7 cellular contexts compared by ENCODE assay signal in genomic region chr6:7991992-7992815, GRCh38.
DNase-seq lines count a peak whose midpoint lies in the region; ATAC-seq and TF ChIP-seq lines count a peak whose summit lies in the region.

No MANE protein-coding gene starts in this region.

- H3K4me1 ChIP-seq in lower lobe of right lung, result peaks cover 18% of the 10 kb centered on the region

- peak overlapping the region; percentile 48 for H3K27ac ChIP-seq in lower lobe of right lung

- DNase-seq in GM13977 (ENCODE audit: low spot score), result peak; percentile 78
- peak; percentile 33 for DNase-seq in HEK293T (ENCODE audit: extremely low spot score)
- peak; percentile 17 for DNase-seq in NCI-H2029 (lab: John Stamatoyannopoulos, UW)
- DNase-seq in cardiac fibroblast (ENCODE audit: low read depth in 2 of 2), result peak; percentile 88 to 94
- DNase-seq in lower lobe of right lung, result no peak
- no peak for DNase-seq in stimulated activated CD4-positive, alpha-beta T cell treated with anti-CD3 and anti-CD28 coated beads, Interleukin-4, amount 100 ng/mL, for 24 hours
- DNase-seq in NCI-H1436 treated with DMSO at 0.1 percent for 48 hours (lab: John Stamatoyannopoulos, UW), result no peak

- H3K4me3 ChIP-seq in cardiac fibroblast (replicated peaks in 1 of 2; ENCODE audit: low read depth in 2 of 2, low read length in 2 of 2), result peak overlapping the region in 1 of 2 donors; percentile 31
- no peak overlapping the region for H3K4me3 ChIP-seq in lower lobe of right lung

- H3K9me3 ChIP-seq in lower lobe of right lung, result no peaks in the 10 kb centered on the region

- no peaks in the 10 kb centered on the region for H3K27me3 ChIP-seq in lower lobe of right lung (ENCODE audit: low read depth)

- intact Hi-C loops in lower lobe of right lung (cut with DNase I), result no loop called here

- ATAC-seq in lower lobe of right lung, result peak; percentile 58

- H3K36me3 ChIP-seq in lower lobe of right lung, result no peaks in the 10 kb centered on the region

- POLR2A ChIA-PET in HEK293T (lab: Yijun Ruan, JAX), result interaction anchor here (1.2 kb wide), 1 partner anchor 83 kb away, joined by 3 read pairs; no protein-coding TSS in a partner anchor

- TF ChIP-seq CTCF in GM13977 (IDR thresholded peaks at IDR 0.05; ENCODE audit: extremely low read depth, insufficient read depth, missing control alignments) (peak; percentile 53), cardiac fibroblast (IDR thresholded peaks at IDR 0.05; ENCODE audit: low read depth, low read length) (peak; percentile 43), lower lobe of right lung (IDR thresholded peaks at IDR 0.05) (peak; percentile 48)

- in situ Hi-C loops in GM13977 (cut with MboI; ENCODE audit: low pct_unique_long_range_greater_than_20kb, low sequenced_read_pairs, unreplicated experiment), result loop anchor here (10.0 kb wide), 1 partner anchor 267 kb away; the partner anchor contains the start of gene BMP6

- CTCF ChIA-PET in HEK293T (lab: Yijun Ruan, JAX), result interaction anchor here (0.6 to 1.6 kb wide), 6 partner anchors 9 to 596 kb away, joined by 3 to 7 read pairs (median 3); no protein-coding TSS in a partner anchor

TF ChIP-seq in HEK293T, 16 proteins besides CTCF, POLR2A, EP300 and RAD21:
- TF ChIP-seq PKNOX1 (IDR thresholded peaks at IDR 0.05) (no peak), CTBP1 (IDR thresholded peaks at IDR 0.05; ENCODE audit: borderline replicate concordance) (no peak), ARNT (IDR thresholded peaks at IDR 0.05) (no peak), SP1 (IDR thresholded peaks at IDR 0.05) (no peak), HDGF (IDR thresholded peaks at IDR 0.05; ENCODE audit: borderline replicate concordance) (no peak)

Comparison
In these comparisons a context has a peak if more than half of its experiments do, and no peak if none do; other contexts are left out.
1. DNase-seq: peak in GM13977 (single experiment), HEK293T (single experiment), NCI-H2029 (single experiment) and cardiac fibroblast (2 of 2); none in lower lobe of right lung (single experiment), stimulated activated CD4-positive, alpha-beta T cell treated with anti-CD3 and anti-CD28 coated beads, Interleukin-4, amount 100 ng/mL, for 24 hours (single experiment) and NCI-H1436 treated with DMSO at 0.1 percent for 48 hours (single experiment).
2. Peak in every context shown above with its lines, with median percentiles within 50 percentile points of each other: CTCF ChIP-seq.